In the genomic region with DNA sequence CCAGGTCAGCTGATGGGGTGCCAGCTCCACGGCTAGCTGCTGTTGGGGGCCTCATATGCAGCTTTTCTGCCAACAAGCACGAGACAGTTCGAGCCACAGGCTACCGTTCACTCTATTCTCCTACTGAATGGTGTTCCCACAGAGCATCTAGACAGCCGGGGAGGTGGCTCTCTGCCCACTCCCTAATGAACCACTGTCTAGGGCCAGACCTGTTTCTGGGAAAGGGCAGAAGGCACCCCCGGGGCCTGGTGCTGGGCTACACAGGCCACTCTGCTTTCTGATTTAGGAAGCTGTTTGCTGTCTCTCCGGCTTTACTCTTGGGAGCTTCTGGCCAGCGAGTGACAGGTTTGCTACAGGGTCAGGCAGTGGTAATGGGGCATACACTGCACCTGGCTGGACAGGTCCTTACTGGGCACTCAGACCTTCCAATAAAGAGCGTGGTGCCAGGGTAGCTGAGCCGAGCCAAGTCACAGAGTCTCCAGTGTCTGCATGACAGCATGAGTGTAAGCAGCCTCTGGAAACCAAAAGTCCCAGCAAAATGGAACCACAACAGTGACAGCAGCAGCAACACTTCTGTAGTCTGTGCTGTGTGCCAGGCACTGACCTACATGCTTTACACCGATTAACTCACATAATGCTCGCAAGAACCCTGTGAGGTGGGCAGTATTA, we compare ENCODE assay signal across 16 cellular contexts. TPM values are rescaled to one million over a fixed set of nuclear protein-coding genes. Genes with fewer than 3 reads are reported as not detected.
DNase-seq lines count a peak whose midpoint lies in the region; ATAC-seq, FAIRE-seq and TF ChIP-seq lines count a peak whose summit lies in the region.
"Had no signal": no experiment of that assay in that cellular context is flagged by ENCODE, and none has a peak within 500 bp of the region (broad histone marks: within the 10 kb centered on the region; RNA-seq: fewer than 3 reads in every experiment).

No MANE protein-coding gene starts in this region.

- peak overlapping the region; percentile 78 for H3K4me3 Mint-ChIP-seq in central memory CD8-positive, alpha-beta T cell
- H3K4me3 Mint-ChIP-seq in neural progenitor cell, result no peak overlapping the region

- no peak for DNase-seq in activated CD4-positive, CD25-positive, alpha-beta regulatory T cell (lab: John Stamatoyannopoulos, UW)
- peak; percentile 74 for DNase-seq in NCI-H446 treated with DMSO at 0.1 percent for 48 hours (lab: John Stamatoyannopoulos, UW)
- no peak for DNase-seq in central memory CD8-positive, alpha-beta T cell (ENCODE audit: low spot score in 2 of 2)
- DNase-seq in neural progenitor cell (ENCODE audit: low spot score), result no peak
- no peak for DNase-seq in erythroblast (lab: John Stamatoyannopoulos, UW)
- no peak for DNase-seq in GM19239 (ENCODE audit: insufficient read length, low spot score)
- DNase-seq: DMS 273 treated with DMSO at 0.1 percent for 48 hours; H7; NCI-H1048; NCI-H524; stimulated activated CD4-positive, alpha-beta T cell treated with anti-CD3 and anti-CD28 coated beads, Interleukin-15, amount 100 ng/mL, for 24 hours had no signal

- no peaks in the 10 kb centered on the region for H3K9me3 Mint-ChIP-seq in central memory CD8-positive, alpha-beta T cell
- no peaks in the 10 kb centered on the region for H3K9me3 Mint-ChIP-seq in neural progenitor cell

- H3K4me3 ChIP-seq in neural progenitor cell, result no peak overlapping the region

- H3K36me3 ChIP-seq in neural progenitor cell, result no peaks in the 10 kb centered on the region

- peak; percentile 5 to 21 for ATAC-seq in activated CD4-positive, CD25-positive, alpha-beta regulatory T cell treated with anti-CD3 and anti-CD28 coated beads, Interleukin-2, amount 50 U/mL, for 24 hours
- peak; percentile 50 for ATAC-seq in central memory CD8-positive, alpha-beta T cell (replicated peaks; ENCODE audit: extremely low read depth, poor library complexity, severe bottlenecking)
- no peak for ATAC-seq in HG03460 (IDR thresholded peaks at IDR 0.05; ENCODE audit: unreplicated experiment)

- H3K4me1 ChIP-seq in neural progenitor cell, result peaks cover 42% of the 10 kb centered on the region

- peak overlapping the region; percentile 100 for H3K27ac Mint-ChIP-seq in central memory CD8-positive, alpha-beta T cell (ENCODE audit: low read depth)
- peak overlapping the region; percentile 37 for H3K27ac Mint-ChIP-seq in neural progenitor cell

- H4K20me1 ChIP-seq in neural progenitor cell (ENCODE audit: low read depth), result peaks cover 30% of the 10 kb centered on the region

- no peak for FAIRE-seq in GM19239 (lab: Jason Lieb, UNC)
- FAIRE-seq: A204.1, urothelium cell line had no signal

- H3K27ac ChIP-seq in neural progenitor cell, result no peak overlapping the region
- H3K27ac ChIP-seq: epithelial cell of prostate had no signal

- no peak for TF ChIP-seq CTCF in neural progenitor cell (IDR thresholded peaks at IDR 0.05)

- H3K27me3 ChIP-seq in neural progenitor cell, result no peaks in the 10 kb centered on the region

- H3K9ac ChIP-seq in neural progenitor cell, result no peak overlapping the region

- H3K9me3 ChIP-seq in neural progenitor cell (ENCODE audit: low read depth), result no peaks in the 10 kb centered on the region

- peaks cover 10% of the 10 kb centered on the region for H3K36me3 Mint-ChIP-seq in central memory CD8-positive, alpha-beta T cell (ENCODE audit: insufficient read depth)
- peaks cover 6% of the 10 kb centered on the region for H3K36me3 Mint-ChIP-seq in neural progenitor cell

- H3F3A ChIP-seq in neural progenitor cell (ENCODE audit: low read depth), result peaks cover 5% of the 10 kb centered on the region

- H3K79me2 ChIP-seq in neural progenitor cell (ENCODE audit: low read depth), result peaks cover 4% of the 10 kb centered on the region

- TF ChIP-seq POLR2A in erythroblast (IDR thresholded peaks at IDR 0.05; ENCODE audit: low read length), result no peak

- H3K4me2 ChIP-seq in neural progenitor cell, result peak overlapping the region; percentile 35

- H3K4me1 Mint-ChIP-seq in central memory CD8-positive, alpha-beta T cell, result peaks cover 64% of the 10 kb centered on the region
- peaks cover 60% of the 10 kb centered on the region for H3K4me1 Mint-ChIP-seq in neural progenitor cell

- H2AFZ ChIP-seq in neural progenitor cell (replicated peaks), result no peak overlapping the region

- H3K27me3 Mint-ChIP-seq in central memory CD8-positive, alpha-beta T cell, result no peaks in the 10 kb centered on the region
- peaks cover 5% of the 10 kb centered on the region for H3K27me3 Mint-ChIP-seq in neural progenitor cell (ENCODE audit: insufficient read depth, low read depth)

RNA-seq across cellular contexts. Expression of gene CCDC167, which starts 8.4 kb away (rescaled TPM):
- total RNA-seq in neural progenitor cell (ENCODE audit: low replicate concordance), result 30.4 and 56.5 TPM in 2 replicates

RNA-seq across cellular contexts. Expression of gene CMTR1, which starts 58.3 kb away (rescaled TPM):
- 35.4 and 44.9 TPM in 2 replicates for total RNA-seq in neural progenitor cell (ENCODE audit: low replicate concordance)
